8 cellular contexts compared by ENCODE assay signal in genomic region chr13:52235900-52236595, GRCh38.
DNase-seq lines count a peak whose midpoint lies in the region; TF ChIP-seq lines count a peak whose summit lies in the region.
"Not testable (repeated sequence)": the region's sequence is repeated elsewhere in the genome, so short reads cannot be mapped to it uniquely, and the experiment has no call there.

No MANE protein-coding gene starts in this region.

- not testable (repeated sequence) for H3K4me3 Mint-ChIP-seq in activated T-helper 1 cell treated with anti-CD3 and anti-CD28 coated beads, Interleukin-12 subunit alpha, Interleukin-12 subunit beta, Interleukin-2, Interleukin-4 antibody, amounts not matched to agents 30 ng/mL and 10 ng/mL and 1 ng/mL, durations not matched to agents 14 hours and 24 hours and 36 hours
- H3K4me3 Mint-ChIP-seq in nephron: peak overlapping the region; percentile 60 to 68 (median 62)

- not testable (repeated sequence) for H3K36me3 ChIP-seq in GM06990 (ENCODE audit: control insufficient read depth, insufficient read depth, low read length); MG63

- TF ChIP-seq CTCF in GM06990 (IDR thresholded peaks at IDR 0.05; ENCODE audit: insufficient read depth, low read length, poor library complexity, severe bottlenecking): peak; percentile 38
- TF ChIP-seq CTCF in HFF-Myc (IDR thresholded peaks at IDR 0.05; ENCODE audit: low read depth, low read length, missing control alignments): peak; percentile 54
- peak; percentile 42 for TF ChIP-seq CTCF in fibroblast of pulmonary artery (IDR thresholded peaks at IDR 0.05; ENCODE audit: low read length, missing control alignments)
- TF ChIP-seq CTCF in nephron (IDR thresholded peaks at IDR 0.05; ENCODE audit: unreplicated experiment in 3 of 3): peak; percentile 58 to 69 (median 64)

- intact Hi-C loops in activated T-helper 1 cell treated with anti-CD3 and anti-CD28 coated beads, Interleukin-12 subunit alpha, Interleukin-12 subunit beta, Interleukin-2, Interleukin-4 antibody, amounts not matched to agents 30 ng/mL and 10 ng/mL and 1 ng/mL, durations not matched to agents 14 hours and 24 hours and 36 hours (cut with micrococcal nuclease): not testable (repeated sequence)

- H3K27ac Mint-ChIP-seq in activated T-helper 1 cell treated with anti-CD3 and anti-CD28 coated beads, Interleukin-12 subunit alpha, Interleukin-12 subunit beta, Interleukin-2, Interleukin-4 antibody, amounts not matched to agents 30 ng/mL and 10 ng/mL and 1 ng/mL, durations not matched to agents 14 hours and 24 hours and 36 hours; nephron: not testable (repeated sequence)

- not testable (repeated sequence) for H3K27me3 Mint-ChIP-seq in activated T-helper 1 cell treated with anti-CD3 and anti-CD28 coated beads, Interleukin-12 subunit alpha, Interleukin-12 subunit beta, Interleukin-2, Interleukin-4 antibody, amounts not matched to agents 30 ng/mL and 10 ng/mL and 1 ng/mL, durations not matched to agents 14 hours and 24 hours and 36 hours (ENCODE audit: insufficient read depth); nephron (ENCODE audit: low read depth)

- H3K4me1 Mint-ChIP-seq in activated T-helper 1 cell treated with anti-CD3 and anti-CD28 coated beads, Interleukin-12 subunit alpha, Interleukin-12 subunit beta, Interleukin-2, Interleukin-4 antibody, amounts not matched to agents 30 ng/mL and 10 ng/mL and 1 ng/mL, durations not matched to agents 14 hours and 24 hours and 36 hours (ENCODE audit: low read depth); nephron: not testable (repeated sequence)

- not testable (repeated sequence) for H3K27ac ChIP-seq in substantia nigra (ENCODE audit: low read depth, low read length, poor library complexity, severe bottlenecking)

- DNase-seq in GM06990 (ENCODE audit: extremely low read depth, insufficient read length) (peak; percentile 8), HFF-Myc (ENCODE audit: extremely low read depth, low read depth) (peak; percentile 56), MG63 (peak; percentile 30), RKO (ENCODE audit: low spot score) (peak; percentile 79), fibroblast of pulmonary artery (ENCODE audit: low read depth) (peak; percentile 74), substantia nigra (lab: John Stamatoyannopoulos, UW) (peak in 31 of 49 donors; percentile 0 to 71 (median 14))
- DNase-seq in activated T-helper 1 cell treated with anti-CD3 and anti-CD28 coated beads, Interleukin-12 subunit alpha, Interleukin-12 subunit beta, Interleukin-2, Interleukin-4 antibody, amounts not matched to agents 30 ng/mL and 10 ng/mL and 1 ng/mL, durations not matched to agents 14 hours and 24 hours and 36 hours (ENCODE audit: low spot score): peak; percentile 28

- H3K27me3 ChIP-seq in GM06990 (replicated peaks; ENCODE audit: control insufficient read depth, insufficient read depth, low read length); MG63: not testable (repeated sequence)

- H3K4me3 ChIP-seq in GM06990 (replicated peaks; ENCODE audit: low read depth, low read length); HFF-Myc (replicated peaks; ENCODE audit: low read depth, low read length); MG63; fibroblast of pulmonary artery (replicated peaks; ENCODE audit: low read depth, low read length): not testable (repeated sequence)

- not testable (repeated sequence) for H3K9me3 ChIP-seq in MG63

- H3K36me3 Mint-ChIP-seq in activated T-helper 1 cell treated with anti-CD3 and anti-CD28 coated beads, Interleukin-12 subunit alpha, Interleukin-12 subunit beta, Interleukin-2, Interleukin-4 antibody, amounts not matched to agents 30 ng/mL and 10 ng/mL and 1 ng/mL, durations not matched to agents 14 hours and 24 hours and 36 hours (ENCODE audit: low read depth); nephron (ENCODE audit: low read depth): not testable (repeated sequence)

- not testable (repeated sequence) for H3K9me3 Mint-ChIP-seq in activated T-helper 1 cell treated with anti-CD3 and anti-CD28 coated beads, Interleukin-12 subunit alpha, Interleukin-12 subunit beta, Interleukin-2, Interleukin-4 antibody, amounts not matched to agents 30 ng/mL and 10 ng/mL and 1 ng/mL, durations not matched to agents 14 hours and 24 hours and 36 hours; nephron

Comparison
In these comparisons a context has a peak if more than half of its experiments do, and no peak if none do; other contexts are left out.
1. DNase-seq: peak in every context shown above with its lines; median percentile 79 in RKO; 74 in fibroblast of pulmonary artery; 56 in HFF-Myc; 30 in MG63; 28 in activated T-helper 1 cell treated with anti-CD3 and anti-CD28 coated beads, Interleukin-12 subunit alpha, Interleukin-12 subunit beta, Interleukin-2, Interleukin-4 antibody, amounts not matched to agents 30 ng/mL and 10 ng/mL and 1 ng/mL, durations not matched to agents 14 hours and 24 hours and 36 hours; 14 in substantia nigra; 8 in GM06990.